In the genomic region with DNA sequence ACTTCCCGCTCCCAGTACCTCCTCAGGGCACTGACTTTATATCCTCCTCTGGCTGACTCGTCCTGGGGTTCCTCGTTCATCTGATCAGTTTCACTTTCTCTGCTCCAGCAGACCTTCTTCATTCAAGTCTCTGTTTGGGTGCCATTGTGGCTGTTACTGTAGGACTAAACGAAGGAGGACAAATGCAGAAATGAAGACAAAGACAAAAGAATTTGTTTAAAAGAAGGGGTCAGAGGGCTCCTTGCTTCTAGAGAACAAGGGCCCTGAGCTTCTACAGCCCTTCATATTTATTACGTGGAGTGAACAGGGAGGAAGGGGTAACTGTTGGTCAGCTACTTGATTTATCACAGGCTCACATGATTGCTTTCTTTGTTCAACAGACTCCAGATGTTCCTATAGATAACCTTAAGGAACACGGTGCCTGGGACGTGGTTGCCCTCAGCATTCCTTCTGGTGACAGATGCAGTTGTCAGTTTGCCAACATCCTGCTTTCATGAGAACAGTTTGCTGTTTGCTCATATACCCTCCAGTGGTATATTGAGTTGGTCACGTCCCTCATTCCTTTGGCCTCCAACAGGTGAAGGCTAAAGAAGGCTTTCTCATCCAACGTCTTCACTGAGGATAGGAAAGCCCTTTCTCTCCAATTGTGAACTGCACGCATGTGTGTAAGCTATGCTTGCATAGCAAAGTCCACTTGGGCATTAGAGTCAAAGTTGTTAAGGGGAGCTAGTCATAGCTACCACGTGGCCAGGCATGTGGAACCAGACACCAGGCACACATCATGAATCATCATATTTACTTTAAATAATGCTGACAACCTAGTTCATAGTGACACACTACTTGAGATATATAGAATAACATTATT, we compare ENCODE assay signal across 10 cellular contexts.
DNase-seq lines count a peak whose midpoint lies in the region; ATAC-seq, FAIRE-seq and TF ChIP-seq lines count a peak whose summit lies in the region.
"Had no signal": no experiment of that assay in that cellular context is flagged by ENCODE, and none has a peak within 500 bp of the region (broad histone marks: within the 10 kb centered on the region; RNA-seq: fewer than 3 reads in every experiment).

No MANE protein-coding gene starts in this region.

- H3K4me1 ChIP-seq in pancreas: no peaks in the 10 kb centered on the region

- intact Hi-C loops in pancreas (cut with DNase I): no loop called here

- H3K9me3 ChIP-seq in pancreas: no peaks in the 10 kb centered on the region

- 47 to 54% methylated on average over 11 of the region's 11 CpGs for WGBS in pancreas, 2 donors

- H3K27me3 ChIP-seq in bronchial epithelial cell (ENCODE audit: control insufficient read depth, insufficient read depth, low read length): no peaks in the 10 kb centered on the region
- peaks cover 0 to 15% (median 6%) of the 10 kb centered on the region in 4 donors for H3K27me3 ChIP-seq in pancreas

- DNase-seq in ELR (ENCODE audit: low read depth) (peak; percentile 96), NCI-H226 (peak; percentile 32), bronchial epithelial cell (ENCODE audit: low read depth) (peak; percentile 96), pancreas (no peak), coronary artery (ENCODE audit: low spot score) (no peak), COLO829 (ENCODE audit: low spot score) (no peak)
- DNase-seq in activated CD4-positive, alpha-beta T cell treated with anti-CD3 and anti-CD28 coated beads for 4 hours: no peak

- FAIRE-seq in bronchial epithelial cell (lab: Jason Lieb, UNC) (peak; percentile 79), pancreas (lab: Jason Lieb, UNC) (no peak)
- FAIRE-seq: colon had no signal

- ATAC-seq in pancreas: peak in 3 of 4 donors; percentile 37 to 40 (median 39)
- ATAC-seq in GM21381 (IDR thresholded peaks at IDR 0.05; ENCODE audit: unreplicated experiment): no peak

- H3K4me3 ChIP-seq in bronchial epithelial cell (ENCODE audit: low read depth, low read length) (no peak overlapping the region), pancreas (no peak overlapping the region), coronary artery (no peak overlapping the region)
- H3K4me3 ChIP-seq: skin epidermis had no signal

- H3K27ac ChIP-seq in pancreas (no peak overlapping the region), coronary artery (no peak overlapping the region)
- H3K27ac ChIP-seq: skin epidermis had no signal

- H3K36me3 ChIP-seq in bronchial epithelial cell (ENCODE audit: control insufficient read depth, insufficient read depth, low read length) (no peaks in the 10 kb centered on the region), pancreas (no peaks in the 10 kb centered on the region)

- no peak for TF ChIP-seq CTCF in bronchial epithelial cell (IDR thresholded peaks at IDR 0.05; ENCODE audit: insufficient read depth, low read length, severe bottlenecking)
- TF ChIP-seq CTCF in pancreas (IDR thresholded peaks at IDR 0.05): no peak
- TF ChIP-seq CTCF in coronary artery (IDR thresholded peaks at IDR 0.05): no peak

Comparison
In these comparisons a context has a peak if more than half of its experiments do, and no peak if none do; other contexts are left out.
1. DNase-seq: peak in ELR (single experiment), NCI-H226 (single experiment) and bronchial epithelial cell (single experiment); none in pancreas (0 of 6), coronary artery (single experiment), COLO829 (single experiment) and activated CD4-positive, alpha-beta T cell treated with anti-CD3 and anti-CD28 coated beads for 4 hours (0 of 2).